Comparison of ENCODE assay signal across 12 cellular contexts in the genomic region with DNA sequence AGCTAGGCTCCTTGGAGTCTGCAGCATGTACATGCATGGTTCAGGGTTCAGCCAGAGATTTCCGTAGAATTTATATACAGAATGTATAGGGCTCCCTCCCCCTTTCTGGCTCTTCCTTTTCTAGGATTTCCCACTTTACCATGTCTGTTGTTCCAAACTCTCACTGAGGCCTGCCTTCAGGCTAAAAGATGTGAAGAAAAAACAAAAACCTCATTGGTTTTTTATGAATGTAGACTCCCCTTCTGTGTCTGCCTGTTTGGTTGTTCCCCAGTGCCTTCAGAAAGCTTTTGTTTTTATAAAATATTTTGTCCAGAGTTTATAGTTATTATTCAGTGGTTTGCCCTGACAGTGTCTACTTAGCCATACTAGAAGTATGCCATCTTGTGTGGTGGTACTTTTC. TPM values are rescaled to one million over a fixed set of nuclear protein-coding genes. Genes with fewer than 3 reads are reported as not detected.
DNase-seq lines count a peak whose midpoint lies in the region; TF ChIP-seq lines count a peak whose summit lies in the region.
"Had no signal": no experiment of that assay in that cellular context is flagged by ENCODE, and none has a peak within 500 bp of the region (broad histone marks: within the 10 kb centered on the region; RNA-seq: fewer than 3 reads in every experiment).

No MANE protein-coding gene starts in this region.

- TF ChIP-seq CTCF in AG04450 (IDR thresholded peaks at IDR 0.05; ENCODE audit: low read depth, low read length), result no peak
- TF ChIP-seq CTCF in breast epithelium (IDR thresholded peaks at IDR 0.05), result no peak
- TF ChIP-seq CTCF in mesothelial cell of epicardium (IDR thresholded peaks at IDR 0.05; ENCODE audit: unreplicated experiment), result no peak

- H3K27me3 ChIP-seq in AG04450 (ENCODE audit: control insufficient read depth, insufficient read depth, low read length), result no peaks in the 10 kb centered on the region
- H3K27me3 ChIP-seq in HUES64 (ENCODE audit: insufficient read depth, low read length), result no peaks in the 10 kb centered on the region
- H3K27me3 ChIP-seq in breast epithelium, result no peaks in the 10 kb centered on the region
- H3K27me3 ChIP-seq: heart right ventricle had no signal

- intact Hi-C loops in breast epithelium (cut with DNase I; ENCODE audit: low total_unique reads), result no loop called here

- WGBS in HUES64, result 92% methylated on average over 1 of the region's 1 CpG

- CTCF ChIA-PET in AG04450 (lab: Charles Lee), result interaction anchor here (0.7 kb wide), 1 partner anchor 33 kb away, joined by 3 read pairs; no protein-coding TSS in a partner anchor

- H3K9ac ChIP-seq in HUES64 (ENCODE audit: low read depth, low read length), result peak overlapping the region; percentile 31; the same call in 1 of the 2 replicates

- H3K4me1 ChIP-seq in HUES64 (ENCODE audit: insufficient read depth, low read length) (peaks cover 74% of the 10 kb centered on the region), breast epithelium (peaks cover 11 to 22% of the 10 kb centered on the region in 2 donors)

- H3K9me3 Mint-ChIP-seq in mesothelial cell of epicardium, result no peaks in the 10 kb centered on the region

- POLR2A ChIA-PET in AG04450 (lab: Yijun Ruan, JAX), result no interaction called here

- H3K36me3 ChIP-seq in HUES64 (ENCODE audit: insufficient read depth, low read length), result peaks cover 14% of the 10 kb centered on the region
- H3K36me3 ChIP-seq in breast epithelium, result no peaks in the 10 kb centered on the region
- H3K36me3 ChIP-seq: heart right ventricle had no signal

- H3K9me3 ChIP-seq in AG04450 (ENCODE audit: control insufficient read depth, insufficient read depth, low read length), result peaks cover 3% of the 10 kb centered on the region; the same call in 1 of the 2 replicates
- no peaks in the 10 kb centered on the region for H3K9me3 ChIP-seq in HUES64 (ENCODE audit: insufficient read depth, low read depth, low read length)
- H3K9me3 ChIP-seq in breast epithelium, result no peaks in the 10 kb centered on the region
- H3K9me3 ChIP-seq: heart right ventricle had no signal

- peak overlapping the region; percentile 88 for H3K4me3 Mint-ChIP-seq in mesothelial cell of epicardium

- H3K4me1 Mint-ChIP-seq in mesothelial cell of epicardium, result peaks cover 75% of the 10 kb centered on the region

- DNase-seq in AG04450 (ENCODE audit: low read depth, low spot score) (no peak), breast epithelium (ENCODE audit: low spot score in 2 of 2) (no peak), mesothelial cell of epicardium (ENCODE audit: low spot score in 2 of 2, unreplicated experiment in 2 of 2) (no peak), NCI-H524 (lab: John Stamatoyannopoulos, UW) (no peak), NCI-H446 (lab: John Stamatoyannopoulos, UW) (no peak), caudate nucleus (lab: John Stamatoyannopoulos, UW) (no peak)
- DNase-seq in stimulated activated CD4-positive, alpha-beta T cell treated with anti-CD3 and anti-CD28 coated beads, Interleukin-1b, Interleukin-23, amount 100 ng/mL, for 48 hours, result no peak
- DNase-seq: activated CD8-positive, alpha-beta memory T cell treated with anti-CD3 and anti-CD28 coated beads, Interleukin-2, amount 50 U/mL, for 4 hours; heart right ventricle; OCI-M1; stimulated activated CD4-positive, alpha-beta T cell treated with anti-CD3 and anti-CD28 coated beads, Interleukin-12 subunit alpha, Interleukin-12 subunit beta, amount 100 ng/mL, for 4 hours had no signal

- no peaks in the 10 kb centered on the region for H3K36me3 Mint-ChIP-seq in mesothelial cell of epicardium

- H3K27ac Mint-ChIP-seq in mesothelial cell of epicardium, result peak overlapping the region; percentile 32

- TF ChIP-seq POLR2A in breast epithelium (IDR thresholded peaks at IDR 0.05), result no peak

- H3K4me3 ChIP-seq in AG04450 (ENCODE audit: low read depth, low read length) (peak overlapping the region; percentile 83), HUES64 (ENCODE audit: low read length) (peak overlapping the region; percentile 97), breast epithelium (peak overlapping the region in 1 of 3 donors; percentile 77)

- H3K27ac ChIP-seq in AG04450 (ENCODE audit: low read depth, low read length), result no peak overlapping the region
- H3K27ac ChIP-seq in HUES64 (ENCODE audit: low read depth, low read length), result peak overlapping the region; percentile 6; the same call in 1 of the 2 replicates
- peak overlapping the region; percentile 1 to 23 for H3K27ac ChIP-seq in breast epithelium
- no peak overlapping the region for H3K27ac ChIP-seq in caudate nucleus (ENCODE audit: low read depth, low read length)

- no peaks in the 10 kb centered on the region for H3K27me3 Mint-ChIP-seq in mesothelial cell of epicardium (ENCODE audit: low read depth)

RNA-seq across cellular contexts. Expression of a gene that starts 3.6 kb away (rescaled TPM):
- 163 and 207 TPM in 2 replicates for polyA plus RNA-seq in AG04450 (2011; rRNA removed)
- polyA minus RNA-seq in AG04450 (2011; rRNA and poly(A)+ RNA removed), result 28.7 and 33.0 TPM in 2 replicates
- 184 TPM for polyA plus RNA-seq in HUES64 (2013, experiment 1 of 2)
- polyA plus RNA-seq in HUES64 (2013, experiment 2 of 2), result 186 TPM
- total RNA-seq in breast epithelium (100 to 1,000 TPM; 106 to 116 (median 113) TPM), mesothelial cell of epicardium (99.9 to 114 TPM (median 106 TPM) in 3 replicates)

RNA-seq across cellular contexts. Expression of a gene that starts 30.5 kb away (rescaled TPM):
- 8.5 and 10.4 TPM in 2 replicates for polyA plus RNA-seq in AG04450 (2011; rRNA removed)
- 31.7 and 78.2 TPM in 2 replicates for polyA minus RNA-seq in AG04450 (2011; rRNA and poly(A)+ RNA removed)
- 14.0 TPM for polyA plus RNA-seq in HUES64 (2013, experiment 1 of 2)
- polyA plus RNA-seq in HUES64 (2013, experiment 2 of 2), result 18.3 TPM
- total RNA-seq in breast epithelium (10 to 100 TPM; 47.7 to 66.9 (median 51.5) TPM), mesothelial cell of epicardium (47.6 to 50.7 TPM (median 49.7 TPM) in 3 replicates)

Comparison
In these comparisons a context has a peak if more than half of its experiments do, and no peak if none do; other contexts are left out.
1. H3K27ac ChIP-seq: peak in HUES64 (single experiment) and breast epithelium (2 of 2); none in AG04450 (single experiment) and caudate nucleus (single experiment).